In the genomic region with DNA sequence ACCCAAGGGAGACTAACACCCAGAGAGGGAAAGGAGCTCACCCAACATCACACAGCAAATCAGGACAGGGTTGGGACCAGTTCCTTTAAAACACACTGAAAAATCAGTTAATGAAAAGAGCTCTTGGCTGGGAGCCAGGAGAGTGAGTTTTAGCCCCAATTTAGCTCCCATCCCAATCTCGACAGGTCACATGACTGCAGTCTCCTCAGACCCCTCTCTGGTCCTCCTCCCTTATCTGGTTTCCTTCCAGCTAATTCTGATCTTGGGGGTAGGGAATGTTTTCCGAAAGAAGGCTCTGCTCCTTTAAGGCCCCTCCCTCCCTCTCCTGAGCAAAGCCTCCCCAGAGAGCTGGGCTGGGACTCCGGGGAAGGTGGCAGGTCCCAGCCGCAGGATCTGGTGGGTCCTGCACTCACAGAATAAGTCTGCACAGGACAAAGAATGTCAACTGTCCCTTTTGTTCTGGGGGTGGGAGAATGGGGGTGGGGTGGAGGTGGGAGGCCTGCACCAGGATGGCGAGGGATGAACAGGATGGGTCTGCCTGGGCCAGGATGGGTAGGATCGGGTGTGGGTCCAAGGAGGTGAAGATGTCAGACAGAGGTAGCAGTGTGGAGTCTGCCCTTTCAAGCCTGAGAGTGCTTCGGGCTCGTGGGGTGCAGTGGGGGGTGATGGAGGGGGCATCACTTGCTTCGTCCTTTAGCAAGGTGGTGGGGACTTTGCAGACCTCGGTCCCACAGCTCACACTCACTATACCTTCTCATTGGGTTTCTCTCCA, we compare ENCODE assay signal across 11 cellular contexts. TPM values are rescaled to one million over a fixed set of nuclear protein-coding genes. Genes with fewer than 3 reads are reported as not detected.
A peak's percentile ranks its signal among the peaks of the same experiment; 100 is the strongest.
DNase-seq lines count a peak whose midpoint lies in the region; ATAC-seq and TF ChIP-seq lines count a peak whose summit lies in the region.
"Had no signal": no experiment of that assay in that cellular context is flagged by ENCODE, and none has a peak within 500 bp of the region (broad histone marks: within the 10 kb centered on the region; RNA-seq: fewer than 3 reads in every experiment).

No MANE protein-coding gene starts in this region.

- H3K36me3 ChIP-seq in gastrocnemius medialis = no peaks in the 10 kb centered on the region
- H3K36me3 ChIP-seq: colonic mucosa, pancreas had no signal

- in situ Hi-C loops in gastrocnemius medialis (cut with MboI; ENCODE audit: low sequenced_read_pairs in 4 of 4) = no loop called here

- H3K4me3 ChIP-seq in NB4 (ENCODE audit: low read depth, low read length) = peak overlapping the region; percentile 37
- H3K4me3 ChIP-seq in gastrocnemius medialis = no peak overlapping the region
- H3K4me3 ChIP-seq: colonic mucosa, pancreas had no signal

- no peak for TF ChIP-seq CTCF in NB4 (IDR thresholded peaks at IDR 0.05; ENCODE audit: low read depth, low read length)
- no peak for TF ChIP-seq CTCF in nephron progenitor cell (IDR thresholded peaks at IDR 0.05)
- TF ChIP-seq CTCF in gastrocnemius medialis (IDR thresholded peaks at IDR 0.05 in 4 of 5, conservative IDR thresholded peaks at IDR 0.05 in 1 of 5) = no peak

- no peaks in the 10 kb centered on the region for H3K27me3 Mint-ChIP-seq in T-helper 1 cell treated with Interleukin-12 subunit alpha and Interleukin-12 subunit beta and Interleukin-4 antibody, amounts not matched to agents 30 μg/mL and 1 μg/mL, for 36 hours (ENCODE audit: low read depth)
- H3K27me3 Mint-ChIP-seq in activated naive CD8-positive, alpha-beta T cell treated with anti-CD3 and anti-CD28 coated beads for 36 hours = no peaks in the 10 kb centered on the region
- H3K27me3 Mint-ChIP-seq in nephron progenitor cell (ENCODE audit: low read depth, poor library complexity) = no peaks in the 10 kb centered on the region

- no peak for DNase-seq in T-helper 1 cell
- peak; percentile 78 for DNase-seq in NB4 (ENCODE audit: low read depth)
- DNase-seq in activated naive CD8-positive, alpha-beta T cell treated with anti-CD3 and anti-CD28 coated beads for 36 hours = no peak
- DNase-seq in nephron progenitor cell = no peak
- no peak for DNase-seq in NCI-H226
- DNase-seq in gastrocnemius medialis = no peak
- DNase-seq: colonic mucosa, NCI-H1694 treated with DMSO at 0.1 percent for 48 hours had no signal

- H3K27ac ChIP-seq in gastrocnemius medialis = no peak overlapping the region
- H3K27ac ChIP-seq: colonic mucosa, pancreas had no signal

- no peaks in the 10 kb centered on the region for H3K27me3 ChIP-seq in gastrocnemius medialis
- H3K27me3 ChIP-seq: colonic mucosa, pancreas had no signal

- no peaks in the 10 kb centered on the region for H3K36me3 Mint-ChIP-seq in T-helper 1 cell treated with Interleukin-12 subunit alpha and Interleukin-12 subunit beta and Interleukin-4 antibody, amounts not matched to agents 30 μg/mL and 1 μg/mL, for 36 hours (ENCODE audit: low read depth)
- no peaks in the 10 kb centered on the region for H3K36me3 Mint-ChIP-seq in activated naive CD8-positive, alpha-beta T cell treated with anti-CD3 and anti-CD28 coated beads for 36 hours
- H3K36me3 Mint-ChIP-seq in nephron progenitor cell (ENCODE audit: low read depth) = peaks cover 4% of the 10 kb centered on the region

- intact Hi-C loops in gastrocnemius medialis (cut with DNase I; ENCODE audit: low total_unique reads) = no loop called here

- no peaks in the 10 kb centered on the region for H3K9me3 Mint-ChIP-seq in T-helper 1 cell treated with Interleukin-12 subunit alpha and Interleukin-12 subunit beta and Interleukin-4 antibody, amounts not matched to agents 30 μg/mL and 1 μg/mL, for 36 hours
- H3K9me3 Mint-ChIP-seq in activated naive CD8-positive, alpha-beta T cell treated with anti-CD3 and anti-CD28 coated beads for 36 hours = no peaks in the 10 kb centered on the region
- peaks cover 5% of the 10 kb centered on the region for H3K9me3 Mint-ChIP-seq in nephron progenitor cell

- peaks cover 0 to 4% of the 10 kb centered on the region in 2 donors for H3K4me1 ChIP-seq in gastrocnemius medialis
- H3K4me1 ChIP-seq: colonic mucosa had no signal

- peak overlapping the region; percentile 62 for H3K27ac Mint-ChIP-seq in T-helper 1 cell treated with Interleukin-12 subunit alpha and Interleukin-12 subunit beta and Interleukin-4 antibody, amounts not matched to agents 30 μg/mL and 1 μg/mL, for 36 hours
- peak overlapping the region; percentile 79 for H3K27ac Mint-ChIP-seq in activated naive CD8-positive, alpha-beta T cell treated with anti-CD3 and anti-CD28 coated beads for 36 hours
- H3K27ac Mint-ChIP-seq in nephron progenitor cell = peak overlapping the region; percentile 98

- H3K9me3 ChIP-seq in gastrocnemius medialis = no peaks in the 10 kb centered on the region
- H3K9me3 ChIP-seq: colonic mucosa, pancreas had no signal

- peaks cover 23% of the 10 kb centered on the region for H3K4me1 Mint-ChIP-seq in T-helper 1 cell treated with Interleukin-12 subunit alpha and Interleukin-12 subunit beta and Interleukin-4 antibody, amounts not matched to agents 30 μg/mL and 1 μg/mL, for 36 hours (ENCODE audit: low read depth)
- H3K4me1 Mint-ChIP-seq in activated naive CD8-positive, alpha-beta T cell treated with anti-CD3 and anti-CD28 coated beads for 36 hours = peaks cover 39% of the 10 kb centered on the region
- peaks cover 87% of the 10 kb centered on the region for H3K4me1 Mint-ChIP-seq in nephron progenitor cell

- no peak for TF ChIP-seq POLR2A in NB4 (IDR thresholded peaks at IDR 0.05; ENCODE audit: extremely low read depth, insufficient read length)
- TF ChIP-seq POLR2A in gastrocnemius medialis (IDR thresholded peaks at IDR 0.05) = no peak

- ATAC-seq in GM21737 (IDR thresholded peaks at IDR 0.05; ENCODE audit: unreplicated experiment) (no peak), gastrocnemius medialis (no peak)

- H3K4me3 Mint-ChIP-seq in T-helper 1 cell treated with Interleukin-12 subunit alpha and Interleukin-12 subunit beta and Interleukin-4 antibody, amounts not matched to agents 30 μg/mL and 1 μg/mL, for 36 hours = no peak overlapping the region
- peak overlapping the region; percentile 26 for H3K4me3 Mint-ChIP-seq in activated naive CD8-positive, alpha-beta T cell treated with anti-CD3 and anti-CD28 coated beads for 36 hours
- peak overlapping the region; percentile 66 for H3K4me3 Mint-ChIP-seq in nephron progenitor cell

RNA-seq across cellular contexts. Expression of gene SSBP3, which starts 57.3 kb away (rescaled TPM):
- 10 to 100 TPM; 62.8 to 65.4 TPM for total RNA-seq in activated naive CD8-positive, alpha-beta T cell treated with anti-CD3 and anti-CD28 coated beads for 36 hours
- total RNA-seq in gastrocnemius medialis = 10 to 100 TPM in 3 of 4 donors, 1 to 10 TPM in 1; 3.6 to 21.0 (median 14.9) TPM
